In genomic region chr4:166169111-166169510, GRCh38 we compare ENCODE assay signal across 9 cellular contexts.
DNase-seq lines count a peak whose midpoint lies in the region; ATAC-seq lines count a peak whose summit lies in the region.
"Had no signal": no experiment of that assay in that cellular context is flagged by ENCODE, and none has a peak within 500 bp of the region (broad histone marks: within the 10 kb centered on the region; RNA-seq: fewer than 3 reads in every experiment).

No MANE protein-coding gene starts in this region.

- peaks cover 0 to 4% (median 0%) of the 10 kb centered on the region in 7 donors for H3K4me1 Mint-ChIP-seq in naive thymus-derived CD4-positive, alpha-beta T cell
- no peaks in the 10 kb centered on the region for H3K4me1 Mint-ChIP-seq in T-cell

- intact Hi-C loops in naive thymus-derived CD4-positive, alpha-beta T cell (cut with micrococcal nuclease) = loop anchor here (5.0 kb wide), 2 partner anchors 843 to 1453 kb away; no protein-coding TSS in a partner anchor

- H3K4me3 ChIP-seq in naive thymus-derived CD4-positive, alpha-beta T cell (ENCODE audit: low read length) = no peak overlapping the region
- H3K4me3 ChIP-seq: left lung had no signal

- H3K4me1 ChIP-seq in naive thymus-derived CD4-positive, alpha-beta T cell (ENCODE audit: control insufficient read depth in 2 of 2, insufficient read depth in 2 of 2, low read length in 2 of 2) = no peaks in the 10 kb centered on the region
- H3K4me1 ChIP-seq: left lung had no signal

- DNase-seq in EL (peak; percentile 55), HCEC 1CT (peak; percentile 22), RPMI8226 (peak; percentile 3), iPS-NIHi7 (ENCODE audit: extremely low spot score) (peak; percentile 31), NCI-H2029 (lab: John Stamatoyannopoulos, UW) (no peak), T-cell (no peak)
- DNase-seq in naive thymus-derived CD4-positive, alpha-beta T cell = no peak
- DNase-seq: left lung had no signal

- no peaks in the 10 kb centered on the region for H3K27me3 ChIP-seq in naive thymus-derived CD4-positive, alpha-beta T cell (ENCODE audit: control insufficient read depth in 2 of 2, insufficient read depth in 2 of 2, low read length in 2 of 2)
- H3K27me3 ChIP-seq: left lung had no signal

- no peak for ATAC-seq in naive thymus-derived CD4-positive, alpha-beta T cell
- ATAC-seq in GM19324 (IDR thresholded peaks at IDR 0.05; ENCODE audit: low FRiP score, unreplicated experiment) (no peak), T-cell (replicated peaks in 1 of 4) (no peak)
- ATAC-seq: left lung had no signal

- no peak overlapping the region for H3K27ac Mint-ChIP-seq in naive thymus-derived CD4-positive, alpha-beta T cell
- H3K27ac Mint-ChIP-seq in T-cell = no peak overlapping the region

- no peaks in the 10 kb centered on the region for H3K36me3 Mint-ChIP-seq in naive thymus-derived CD4-positive, alpha-beta T cell
- H3K36me3 Mint-ChIP-seq in T-cell = no peaks in the 10 kb centered on the region

- POLR2A ChIA-PET in naive thymus-derived CD4-positive, alpha-beta T cell (lab: Charles Lee) = no interaction called here
- POLR2A ChIA-PET in T-cell (lab: Charles Lee) = no interaction called here

- no peaks in the 10 kb centered on the region for H3K36me3 ChIP-seq in naive thymus-derived CD4-positive, alpha-beta T cell (ENCODE audit: control insufficient read depth in 2 of 3, insufficient read depth in 3 of 3, low read length in 3 of 3)
- H3K36me3 ChIP-seq: left lung had no signal

- no peak overlapping the region for H3K4me3 Mint-ChIP-seq in naive thymus-derived CD4-positive, alpha-beta T cell
- H3K4me3 Mint-ChIP-seq in T-cell = no peak overlapping the region

- peaks cover 0 to 5% (median 0%) of the 10 kb centered on the region in 11 donors for H3K9me3 Mint-ChIP-seq in naive thymus-derived CD4-positive, alpha-beta T cell
- peaks cover 0 to 3% (median 0%) of the 10 kb centered on the region in 3 donors for H3K9me3 Mint-ChIP-seq in T-cell

- no peaks in the 10 kb centered on the region for H3K27me3 Mint-ChIP-seq in naive thymus-derived CD4-positive, alpha-beta T cell
- H3K27me3 Mint-ChIP-seq in T-cell = peaks cover 0 to 3% of the 10 kb centered on the region in 2 donors

- H3K9me3 ChIP-seq in naive thymus-derived CD4-positive, alpha-beta T cell (ENCODE audit: control insufficient read depth in 2 of 3, low read length in 3 of 3) = no peaks in the 10 kb centered on the region

- CTCF ChIA-PET in naive thymus-derived CD4-positive, alpha-beta T cell (lab: Charles Lee) = no interaction called here
- CTCF ChIA-PET in T-cell (lab: Charles Lee) = no interaction called here

- H3K27ac ChIP-seq in naive thymus-derived CD4-positive, alpha-beta T cell (ENCODE audit: low read depth, low read length) = no peak overlapping the region
- H3K27ac ChIP-seq: left lung had no signal

Comparison
In these comparisons a context has a peak if more than half of its experiments do, and no peak if none do; other contexts are left out.
1. DNase-seq: peak in EL (single experiment), HCEC 1CT (single experiment), RPMI8226 (single experiment) and iPS-NIHi7 (single experiment); none in naive thymus-derived CD4-positive, alpha-beta T cell (0 of 9), NCI-H2029 (single experiment) and T-cell (0 of 34).